ENCODE assay signal across 20 cellular contexts in genomic region chr22:32255726-32256125, GRCh38. TPM values are rescaled to one million over a fixed set of nuclear protein-coding genes. Genes with fewer than 3 reads are reported as not detected.
DNase-seq lines count a peak whose midpoint lies in the region; ATAC-seq lines count a peak whose summit lies in the region.
"Had no signal": no experiment of that assay in that cellular context is flagged by ENCODE, and none has a peak within 500 bp of the region (broad histone marks: within the 10 kb centered on the region; RNA-seq: fewer than 3 reads in every experiment).

No MANE protein-coding gene starts in this region.

- peak; percentile 12 for DNase-seq in Caki2 (ENCODE audit: low read depth)
- DNase-seq in HT1080 (ENCODE audit: low read depth), result peak; percentile 66
- DNase-seq in activated CD8-positive, alpha-beta T cell treated with anti-CD3 and anti-CD28 coated beads, Interleukin-2, amount 10 ng/mL, durations not matched to agents 7 days and 5 days, result peak; percentile 39
- peak; percentile 1 for DNase-seq in iris pigment epithelial cell (ENCODE audit: low read depth)
- no peak for DNase-seq in DMS114 treated with DMSO at 0.1 percent for 48 hours (lab: John Stamatoyannopoulos, UW; ENCODE audit: unreplicated experiment)
- no peak for DNase-seq in NCI-H1048 (lab: John Stamatoyannopoulos, UW)
- no peak for DNase-seq in H4 (ENCODE audit: low spot score)
- DNase-seq: ACHN, AML-193, COR-L47, DMS53, NCI-H1092, NCI-H2081 treated with DMSO at 0.1 percent for 48 hours, NCI-H510A treated with DMSO at 0.1 percent for 48 hours, NCI-H82, PC-9 had no signal

- in situ Hi-C loops in Caki2 (cut with HindIII; ENCODE audit: low pct_unique_long_range_greater_than_20kb, low sequenced_read_pairs), result no loop called here

- H3K4me3 Mint-ChIP-seq in activated CD8-positive, alpha-beta T cell treated with anti-CD3 and anti-CD28 coated beads, Interleukin-2, amount 10 ng/mL, durations not matched to agents 7 days and 5 days, result no peak overlapping the region

- H3K27me3 Mint-ChIP-seq in activated CD8-positive, alpha-beta T cell treated with anti-CD3 and anti-CD28 coated beads, Interleukin-2, amount 10 ng/mL, durations not matched to agents 7 days and 5 days (ENCODE audit: low read depth), result peaks cover 48% of the 10 kb centered on the region

- H3K9me3 Mint-ChIP-seq in activated CD8-positive, alpha-beta T cell treated with anti-CD3 and anti-CD28 coated beads, Interleukin-2, amount 10 ng/mL, durations not matched to agents 7 days and 5 days (ENCODE audit: insufficient read depth), result no peaks in the 10 kb centered on the region

- H3K36me3 Mint-ChIP-seq in activated CD8-positive, alpha-beta T cell treated with anti-CD3 and anti-CD28 coated beads, Interleukin-2, amount 10 ng/mL, durations not matched to agents 7 days and 5 days (ENCODE audit: low read depth), result no peaks in the 10 kb centered on the region
- H3K36me3 Mint-ChIP-seq: CD14-positive monocyte had no signal

- H3K27ac Mint-ChIP-seq in activated CD8-positive, alpha-beta T cell treated with anti-CD3 and anti-CD28 coated beads, Interleukin-2, amount 10 ng/mL, durations not matched to agents 7 days and 5 days, result no peak overlapping the region
- H3K27ac Mint-ChIP-seq: CD14-positive monocyte had no signal

- CTCF ChIA-PET in activated CD8-positive, alpha-beta T cell treated with anti-CD3 and anti-CD28 coated beads, Interleukin-2, amount 10 ng/mL, durations not matched to agents 7 days and 5 days (lab: Charles Lee), result interaction anchor here (2.1 kb wide), 1 partner anchor 10 kb away, joined by 11 read pairs; no protein-coding TSS in a partner anchor

- peaks cover 6% of the 10 kb centered on the region for H3K4me1 Mint-ChIP-seq in activated CD8-positive, alpha-beta T cell treated with anti-CD3 and anti-CD28 coated beads, Interleukin-2, amount 10 ng/mL, durations not matched to agents 7 days and 5 days (ENCODE audit: low read depth)
- H3K4me1 Mint-ChIP-seq: CD14-positive monocyte had no signal

- ATAC-seq in activated CD8-positive, alpha-beta T cell treated with anti-CD3 and anti-CD28 coated beads, Interleukin-2, amount 10 ng/mL, durations not matched to agents 7 days and 5 days, result no peak
- ATAC-seq: HCT116, K562 had no signal

- POLR2A ChIA-PET in activated CD8-positive, alpha-beta T cell treated with anti-CD3 and anti-CD28 coated beads, Interleukin-2, amount 10 ng/mL, durations not matched to agents 7 days and 5 days (lab: Charles Lee), result no interaction called here

RNA-seq across cellular contexts. Expression of gene SLC5A4, which starts 0.6 kb away (rescaled TPM):
- total RNA-seq in Caki2 (2014; rRNA removed; shearing (Covaris generic); ENCODE audit: low replicate concordance), result 0.10 TPM in 1 of 2 replicates, not detected in the other
- total RNA-seq in HT1080 (2014; rRNA removed; shearing (Covaris generic)), result 0.53 and 1.2 TPM in 2 replicates
- 0.78 and 0.92 TPM in 2 replicates for polyA plus RNA-seq in HT1080 (2015; cell fraction: cytosol; rRNA removed)
- 0.97 and 1.6 TPM in 2 replicates for polyA plus RNA-seq in HT1080 (2015; cell fraction: nucleus; rRNA removed)
- total RNA-seq in activated CD8-positive, alpha-beta T cell treated with anti-CD3 and anti-CD28 coated beads, Interleukin-2, amount 10 ng/mL, durations not matched to agents 7 days and 5 days, result not detected
- total RNA-seq in H4 (2014; rRNA removed; shearing (Covaris generic)), result 0.04 TPM in 1 of 2 replicates, not detected in the other
- total RNA-seq: K562, PC-9, SJSA1 had no signal
- polyA plus RNA-seq: CD14-positive monocyte, K562 had no signal

RNA-seq across cellular contexts. Expression of gene RFPL2, which starts 50.9 kb away (rescaled TPM):
- 0.49 and 2.8 TPM in 2 replicates for total RNA-seq in Caki2 (2014; rRNA removed; shearing (Covaris generic); ENCODE audit: low replicate concordance)
- not detected in 2 replicates for total RNA-seq in HT1080 (2014; rRNA removed; shearing (Covaris generic))
- polyA plus RNA-seq in HT1080 (2015; cell fraction: cytosol; rRNA removed), result not detected in 2 replicates
- not detected in 2 replicates for polyA plus RNA-seq in HT1080 (2015; cell fraction: nucleus; rRNA removed)
- not detected for total RNA-seq in activated CD8-positive, alpha-beta T cell treated with anti-CD3 and anti-CD28 coated beads, Interleukin-2, amount 10 ng/mL, durations not matched to agents 7 days and 5 days
- total RNA-seq in H4 (2014; rRNA removed; shearing (Covaris generic)), result not detected in 2 replicates
- total RNA-seq: K562, PC-9, SJSA1 had no signal
- polyA plus RNA-seq: K562 had no signal

Comparison
In these comparisons a context has a peak if more than half of its experiments do, and no peak if none do; other contexts are left out.
1. DNase-seq: peak in Caki2 (single experiment), HT1080 (single experiment), activated CD8-positive, alpha-beta T cell treated with anti-CD3 and anti-CD28 coated beads, Interleukin-2, amount 10 ng/mL, durations not matched to agents 7 days and 5 days (single experiment) and iris pigment epithelial cell (single experiment); none in DMS114 treated with DMSO at 0.1 percent for 48 hours (single experiment), NCI-H1048 (single experiment) and H4 (single experiment).